8 cellular contexts compared by ENCODE assay signal in genomic region chr3:197151562-197151961, GRCh38.
DNase-seq lines count a peak whose midpoint lies in the region; ATAC-seq and TF ChIP-seq lines count a peak whose summit lies in the region.

No MANE protein-coding gene starts in this region.

- peaks cover 6% of the 10 kb centered on the region for H3K36me3 ChIP-seq in cardiac muscle cell

- no peak overlapping the region for H3K27ac ChIP-seq in cardiac muscle cell

- H3K9me3 ChIP-seq in cardiac muscle cell (ENCODE audit: low read depth): no peaks in the 10 kb centered on the region

- no peak overlapping the region for H3K4me3 ChIP-seq in cardiac muscle cell

- no peak overlapping the region for H3K4me3 Mint-ChIP-seq in activated naive CD8-positive, alpha-beta T cell treated with anti-CD3 and anti-CD28 coated beads, Interleukin-2, amount 50 U/mL, for 24 hours

- peaks cover 8% of the 10 kb centered on the region for H3K4me1 Mint-ChIP-seq in activated naive CD8-positive, alpha-beta T cell treated with anti-CD3 and anti-CD28 coated beads, Interleukin-2, amount 50 U/mL, for 24 hours

- peaks cover 26% of the 10 kb centered on the region for H3K9me3 Mint-ChIP-seq in activated naive CD8-positive, alpha-beta T cell treated with anti-CD3 and anti-CD28 coated beads, Interleukin-2, amount 50 U/mL, for 24 hours

- H3K4me1 ChIP-seq in cardiac muscle cell (ENCODE audit: low read depth): no peaks in the 10 kb centered on the region

- no peaks in the 10 kb centered on the region for H3K27me3 Mint-ChIP-seq in activated naive CD8-positive, alpha-beta T cell treated with anti-CD3 and anti-CD28 coated beads, Interleukin-2, amount 50 U/mL, for 24 hours

- in situ Hi-C loops in ACHN (cut with HindIII; ENCODE audit: low pct_ligation_motif_present, low pct_unique_long_range_greater_than_20kb, low sequenced_read_pairs): no loop called here

- peaks cover 48% of the 10 kb centered on the region for H3K36me3 Mint-ChIP-seq in activated naive CD8-positive, alpha-beta T cell treated with anti-CD3 and anti-CD28 coated beads, Interleukin-2, amount 50 U/mL, for 24 hours (ENCODE audit: low read depth)

- H3K27ac Mint-ChIP-seq in activated naive CD8-positive, alpha-beta T cell treated with anti-CD3 and anti-CD28 coated beads, Interleukin-2, amount 50 U/mL, for 24 hours: no peak overlapping the region

- H3K27me3 ChIP-seq in cardiac muscle cell: no peaks in the 10 kb centered on the region

- peak; percentile 49 for DNase-seq in ACHN
- peak; percentile 34 for DNase-seq in HK-2 (ENCODE audit: unreplicated experiment)
- DNase-seq in RPMI8226: peak; percentile 17
- DNase-seq in cardiac muscle cell (ENCODE audit: low read depth in 1 of 2, low spot score in 1 of 2): peak; percentile 43 to 84
- DNase-seq in stimulated activated CD4-positive, alpha-beta T cell treated with anti-CD3 and anti-CD28 coated beads, Interleukin-12 subunit alpha, Interleukin-12 subunit beta, amount 100 ng/mL, for 4 hours: no peak
- no peak for DNase-seq in activated naive CD8-positive, alpha-beta T cell treated with anti-CD3 and anti-CD28 coated beads, Interleukin-2, amount 50 U/mL, for 24 hours

- ATAC-seq in activated naive CD8-positive, alpha-beta T cell treated with anti-CD3 and anti-CD28 coated beads, Interleukin-2, amount 50 U/mL, for 24 hours: no peak
- no peak for ATAC-seq in HG02763 (IDR thresholded peaks at IDR 0.05; ENCODE audit: unreplicated experiment)
- no peak for ATAC-seq in HG03108 (IDR thresholded peaks at IDR 0.05; ENCODE audit: unreplicated experiment)

- no peak for TF ChIP-seq CTCF in cardiac muscle cell (IDR thresholded peaks at IDR 0.05; ENCODE audit: low read depth, low read length)

Comparison
In these comparisons a context has a peak if more than half of its experiments do, and no peak if none do; other contexts are left out.
1. DNase-seq: peak in ACHN (single experiment), HK-2 (single experiment), RPMI8226 (single experiment) and cardiac muscle cell (2 of 2); none in stimulated activated CD4-positive, alpha-beta T cell treated with anti-CD3 and anti-CD28 coated beads, Interleukin-12 subunit alpha, Interleukin-12 subunit beta, amount 100 ng/mL, for 4 hours (single experiment) and activated naive CD8-positive, alpha-beta T cell treated with anti-CD3 and anti-CD28 coated beads, Interleukin-2, amount 50 U/mL, for 24 hours (single experiment).